Comparison of ENCODE assay signal across 34 cellular contexts in the genomic region with DNA sequence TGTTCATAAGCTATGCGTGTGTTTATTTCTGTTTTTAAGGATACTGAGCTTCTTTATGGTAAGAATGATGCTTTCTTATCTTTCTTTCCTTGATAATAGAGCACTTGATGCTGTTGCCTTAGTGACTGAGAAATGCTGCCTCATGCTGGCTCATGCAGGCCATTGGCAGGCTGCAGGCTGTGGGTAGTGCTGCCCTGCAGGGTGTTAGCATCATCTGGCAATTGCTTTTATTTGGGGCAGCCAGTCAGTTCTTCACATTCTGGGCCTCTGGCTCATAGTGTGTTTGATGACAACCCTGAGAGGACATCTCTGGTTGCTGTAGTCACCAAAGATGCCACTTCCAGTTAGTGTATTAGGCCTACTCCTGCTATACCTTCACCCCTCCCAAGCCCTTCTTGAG.
"Had no signal": no experiment of that assay in that cellular context is flagged by ENCODE, and none has a peak within 500 bp of the region (broad histone marks: within the 10 kb centered on the region; RNA-seq: fewer than 3 reads in every experiment).

No MANE protein-coding gene starts in this region.

- H3K27me3 Mint-ChIP-seq: activated naive CD4-positive, alpha-beta T cell treated with anti-CD3 and anti-CD28 coated beads, Interleukin-2, amount 10 ng/mL, durations not matched to agents 7 days and 5 days had no signal

- H3K9me3 Mint-ChIP-seq: activated B cell treated with CpG ODN at 0.5 μM for 24 hours; activated CD4-positive, alpha-beta memory T cell treated with anti-CD3 and anti-CD28 coated beads, Interleukin-2, amount 10 ng/mL, durations not matched to agents 7 days and 5 days; activated CD4-positive, alpha-beta T cell treated with anti-CD3 and anti-CD28 coated beads, Interleukin-2, amount 10 ng/mL, durations not matched to agents 24 days and 14 days; activated naive CD4-positive, alpha-beta T cell treated with anti-CD3 and anti-CD28 coated beads, Interleukin-2, amount 10 ng/mL, durations not matched to agents 7 days and 5 days; activated naive CD4-positive, alpha-beta T cell treated with anti-CD3 and anti-CD28 coated beads, Interleukin-2, amount 50 U/mL, for 72 hours; activated naive CD8-positive, alpha-beta T cell treated with anti-CD3 and anti-CD28 coated beads, Interleukin-2, amount 10 ng/mL, durations not matched to agents 7 days and 5 days; activated T-cell treated with anti-CD3 and anti-CD28 coated beads, Interleukin-2, amount 50 U/mL, for 24 hours; activated T-cell treated with anti-CD3 and anti-CD28 coated beads, Interleukin-2, amount 50 U/mL, for 72 hours; brain; dendritic cell treated with granulocyte-macrophage colony-stimulating factor and Interleukin-4, amounts not matched to agents 40 ng/mL and 50 ng/mL, for 4 days; T-cell; T-helper 1 cell treated with Interleukin-12 subunit alpha and Interleukin-12 subunit beta and Interleukin-4 antibody, amounts not matched to agents 30 μg/mL and 1 μg/mL, for 36 hours had no signal

- ATAC-seq: activated CD4-positive, CD25-positive, alpha-beta regulatory T cell treated with anti-CD3 and anti-CD28 coated beads, Interleukin-2, amount 50 U/mL, for 24 hours; activated naive CD4-positive, alpha-beta T cell treated with anti-CD3 and anti-CD28 coated beads, Interleukin-2, amount 50 U/mL, for 72 hours; activated T-cell treated with anti-CD3 and anti-CD28 coated beads, Interleukin-2, amount 50 U/mL, for 72 hours; foreskin keratinocyte; gastrocnemius medialis; heart left ventricle; T-cell had no signal

- H3K4me1 Mint-ChIP-seq: activated B cell treated with CpG ODN at 0.5 μM for 24 hours; activated CD4-positive, alpha-beta memory T cell treated with anti-CD3 and anti-CD28 coated beads, Interleukin-2, amount 10 ng/mL, durations not matched to agents 7 days and 5 days; activated CD4-positive, alpha-beta T cell treated with anti-CD3 and anti-CD28 coated beads, Interleukin-2, amount 10 ng/mL, durations not matched to agents 24 days and 14 days; activated naive CD4-positive, alpha-beta T cell treated with anti-CD3 and anti-CD28 coated beads, Interleukin-2, amount 10 ng/mL, durations not matched to agents 7 days and 5 days; activated naive CD8-positive, alpha-beta T cell treated with anti-CD3 and anti-CD28 coated beads, Interleukin-2, amount 10 ng/mL, durations not matched to agents 7 days and 5 days; T-cell had no signal

- H3K36me3 ChIP-seq: ascending aorta, breast epithelium, cardiac muscle cell, colonic mucosa, esophagus muscularis mucosa, gastrocnemius medialis, heart left ventricle had no signal

- H3K4me3 Mint-ChIP-seq: activated B cell treated with CpG ODN at 0.5 μM for 24 hours; activated CD4-positive, alpha-beta memory T cell treated with anti-CD3 and anti-CD28 coated beads, Interleukin-2, amount 10 ng/mL, durations not matched to agents 7 days and 5 days; activated CD4-positive, alpha-beta T cell treated with anti-CD3 and anti-CD28 coated beads, Interleukin-2, amount 10 ng/mL, durations not matched to agents 24 days and 14 days; activated naive CD4-positive, alpha-beta T cell treated with anti-CD3 and anti-CD28 coated beads, Interleukin-2, amount 10 ng/mL, durations not matched to agents 7 days and 5 days; activated naive CD8-positive, alpha-beta T cell treated with anti-CD3 and anti-CD28 coated beads, Interleukin-2, amount 10 ng/mL, durations not matched to agents 7 days and 5 days; activated T-cell treated with anti-CD3 and anti-CD28 coated beads, Interleukin-2, amount 50 U/mL, for 24 hours; activated T-cell treated with anti-CD3 and anti-CD28 coated beads, Interleukin-2, amount 50 U/mL, for 72 hours; brain; dendritic cell treated with granulocyte-macrophage colony-stimulating factor and Interleukin-4, amounts not matched to agents 40 ng/mL and 50 ng/mL, for 4 days; T-cell; T-helper 1 cell treated with Interleukin-12 subunit alpha and Interleukin-12 subunit beta and Interleukin-4 antibody, amounts not matched to agents 30 μg/mL and 1 μg/mL, for 36 hours had no signal

- H3K9me3 ChIP-seq: ascending aorta, breast epithelium, colonic mucosa, esophagus muscularis mucosa, gastrocnemius medialis, heart left ventricle had no signal

- H3K27ac Mint-ChIP-seq: activated B cell treated with CpG ODN at 0.5 μM for 24 hours; activated CD4-positive, alpha-beta memory T cell treated with anti-CD3 and anti-CD28 coated beads, Interleukin-2, amount 10 ng/mL, durations not matched to agents 7 days and 5 days; activated CD4-positive, alpha-beta T cell treated with anti-CD3 and anti-CD28 coated beads, Interleukin-2, amount 10 ng/mL, durations not matched to agents 24 days and 14 days; activated naive CD4-positive, alpha-beta T cell treated with anti-CD3 and anti-CD28 coated beads, Interleukin-2, amount 10 ng/mL, durations not matched to agents 7 days and 5 days; activated naive CD4-positive, alpha-beta T cell treated with anti-CD3 and anti-CD28 coated beads, Interleukin-2, amount 50 U/mL, for 72 hours; activated naive CD8-positive, alpha-beta T cell treated with anti-CD3 and anti-CD28 coated beads, Interleukin-2, amount 10 ng/mL, durations not matched to agents 7 days and 5 days; activated T-cell treated with anti-CD3 and anti-CD28 coated beads, Interleukin-2, amount 50 U/mL, for 24 hours; activated T-cell treated with anti-CD3 and anti-CD28 coated beads, Interleukin-2, amount 50 U/mL, for 72 hours; brain; dendritic cell treated with granulocyte-macrophage colony-stimulating factor and Interleukin-4, amounts not matched to agents 40 ng/mL and 50 ng/mL, for 4 days; T-cell; T-helper 1 cell treated with Interleukin-12 subunit alpha and Interleukin-12 subunit beta and Interleukin-4 antibody, amounts not matched to agents 30 μg/mL and 1 μg/mL, for 36 hours had no signal

- H3K27ac ChIP-seq: ascending aorta, breast epithelium, cardiac muscle cell, colonic mucosa, dorsolateral prefrontal cortex, esophagus muscularis mucosa, foreskin keratinocyte, gastrocnemius medialis, heart left ventricle, VCaP had no signal

- H3K4me3 ChIP-seq: ascending aorta, breast epithelium, cardiac muscle cell, colonic mucosa, dorsolateral prefrontal cortex, esophagus muscularis mucosa, gastrocnemius medialis, heart left ventricle had no signal

- H3K27me3 ChIP-seq: ascending aorta, colonic mucosa had no signal

- H3K4me1 ChIP-seq: ascending aorta, breast epithelium, colonic mucosa, esophagus muscularis mucosa, gastrocnemius medialis had no signal

- H3K36me3 Mint-ChIP-seq: activated naive CD4-positive, alpha-beta T cell treated with anti-CD3 and anti-CD28 coated beads, Interleukin-2, amount 10 ng/mL, durations not matched to agents 7 days and 5 days; activated naive CD4-positive, alpha-beta T cell treated with anti-CD3 and anti-CD28 coated beads, Interleukin-2, amount 50 U/mL, for 72 hours; activated naive CD8-positive, alpha-beta T cell treated with anti-CD3 and anti-CD28 coated beads, Interleukin-2, amount 10 ng/mL, durations not matched to agents 7 days and 5 days; brain; T-cell had no signal

- DNase-seq: activated B cell treated with CpG ODN at 0.5 μM for 24 hours; activated CD4-positive, alpha-beta memory T cell treated with anti-CD3 and anti-CD28 coated beads, Interleukin-2, amount 10 ng/mL, durations not matched to agents 7 days and 5 days; activated CD4-positive, alpha-beta T cell treated with anti-CD3 and anti-CD28 coated beads, Interleukin-2, amount 10 ng/mL, durations not matched to agents 24 days and 14 days; activated CD8-positive, alpha-beta memory T cell treated with anti-CD3 and anti-CD28 coated beads, Interleukin-2, amount 50 U/mL, for 48 hours; activated gamma-delta T cell; activated naive CD4-positive, alpha-beta T cell; activated naive CD4-positive, alpha-beta T cell treated with anti-CD3 and anti-CD28 coated beads, Interleukin-2, amount 10 ng/mL, durations not matched to agents 7 days and 5 days; activated naive CD8-positive, alpha-beta T cell treated with anti-CD3 and anti-CD28 coated beads, Interleukin-2, amount 10 ng/mL, durations not matched to agents 7 days and 5 days; activated T-cell treated with anti-CD3 and anti-CD28 coated beads for 4 hours; activated T-cell treated with anti-CD3 and anti-CD28 coated beads, Interleukin-2, amount 50 U/mL, for 24 hours; activated T-cell treated with anti-CD3 and anti-CD28 coated beads, Interleukin-2, amount 50 U/mL, for 72 hours; central memory CD4-positive, alpha-beta T cell; cerebellar nuclear complex; colonic mucosa; dorsolateral prefrontal cortex; effector memory CD4-positive, alpha-beta T cell; erythroblast; foreskin keratinocyte; gastrocnemius medialis; glutamatergic neuron; heart left ventricle; SW 1271; T-cell; T-helper 9 cell had no signal
